ENCODE assay signal across 27 cellular contexts in genomic region chr17:81257533-81257932, GRCh38.
"Had no signal": no experiment of that assay in that cellular context is flagged by ENCODE, and none has a peak within 500 bp of the region (broad histone marks: within the 10 kb centered on the region; RNA-seq: fewer than 3 reads in every experiment).

No MANE protein-coding gene starts in this region.

- H3K4me1 ChIP-seq: foreskin keratinocyte had no signal

- H3K27ac Mint-ChIP-seq: dendritic cell treated with granulocyte-macrophage colony-stimulating factor and Interleukin-4, amounts not matched to agents 40 ng/mL and 50 ng/mL, for 4 days; immature natural killer cell; naive thymus-derived CD8-positive, alpha-beta T cell; progenitor cell of endocrine pancreas; stimulated activated memory B cell treated with anti-CD40 and anti-IgM and Interleukin-4, amounts not matched to agents 10 μg/mL and 1 μg/mL and 100 μg/mL, for 72 hours had no signal

- ATAC-seq: foreskin keratinocyte; gastroesophageal sphincter; heart right ventricle; left ventricle myocardium superior; lower lobe of right lung; naive thymus-derived CD8-positive, alpha-beta T cell; sciatic nerve; stimulated activated memory B cell treated with anti-CD40 and anti-IgM and Interleukin-4, amounts not matched to agents 10 μg/mL and 1 μg/mL and 100 μg/mL, for 72 hours; stimulated activated naive CD8-positive, alpha-beta T cell treated with anti-CD3 and anti-CD28 coated beads, Interleukin-15, amount 100 ng/mL, for 72 hours; upper lobe of right lung had no signal

- H3K27ac ChIP-seq: colonic mucosa, foreskin keratinocyte, lower lobe of right lung, suprapubic skin, transverse colon, upper lobe of right lung, vagina had no signal

- H3K9ac ChIP-seq: parathyroid adenoma had no signal

- FAIRE-seq: endothelial cell of umbilical vein had no signal

- H3K9me3 ChIP-seq: colonic mucosa, esophagus muscularis mucosa, gastroesophageal sphincter, heart right ventricle, lower lobe of right lung, suprapubic skin, transverse colon, upper lobe of right lung, vagina had no signal

- H3K4me3 ChIP-seq: colonic mucosa, esophagus muscularis mucosa, gastroesophageal sphincter, heart right ventricle, lower lobe of right lung, smooth muscle cell, suprapubic skin, transverse colon, upper lobe of right lung, vagina had no signal

- H3K27me3 Mint-ChIP-seq: dendritic cell treated with granulocyte-macrophage colony-stimulating factor and Interleukin-4, amounts not matched to agents 40 ng/mL and 50 ng/mL, for 4 days; naive thymus-derived CD8-positive, alpha-beta T cell; progenitor cell of endocrine pancreas; stimulated activated memory B cell treated with anti-CD40 and anti-IgM and Interleukin-4, amounts not matched to agents 10 μg/mL and 1 μg/mL and 100 μg/mL, for 72 hours; stimulated activated naive CD8-positive, alpha-beta T cell treated with anti-CD3 and anti-CD28 coated beads, Interleukin-15, amount 100 ng/mL, for 72 hours had no signal

- H3K4me3 Mint-ChIP-seq: dendritic cell treated with granulocyte-macrophage colony-stimulating factor and Interleukin-4, amounts not matched to agents 40 ng/mL and 50 ng/mL, for 4 days; immature natural killer cell; naive thymus-derived CD8-positive, alpha-beta T cell; stimulated activated memory B cell treated with anti-CD40 and anti-IgM and Interleukin-4, amounts not matched to agents 10 μg/mL and 1 μg/mL and 100 μg/mL, for 72 hours; stimulated activated naive CD8-positive, alpha-beta T cell treated with anti-CD3 and anti-CD28 coated beads, Interleukin-15, amount 100 ng/mL, for 72 hours had no signal

- H3K9me3 Mint-ChIP-seq: dendritic cell treated with granulocyte-macrophage colony-stimulating factor and Interleukin-4, amounts not matched to agents 40 ng/mL and 50 ng/mL, for 4 days; naive thymus-derived CD8-positive, alpha-beta T cell; stimulated activated memory B cell treated with anti-CD40 and anti-IgM and Interleukin-4, amounts not matched to agents 10 μg/mL and 1 μg/mL and 100 μg/mL, for 72 hours; stimulated activated naive CD8-positive, alpha-beta T cell treated with anti-CD3 and anti-CD28 coated beads, Interleukin-15, amount 100 ng/mL, for 72 hours had no signal

- H3K27me3 ChIP-seq: colonic mucosa, esophagus muscularis mucosa, foreskin keratinocyte, gastroesophageal sphincter, heart right ventricle, suprapubic skin, transverse colon, upper lobe of right lung, vagina had no signal

- DNase-seq: colonic mucosa; effector memory CD4-positive, alpha-beta T cell; foreskin keratinocyte; hippocampal formation; immature natural killer cell; islet precursor cell; kidney glomerular epithelial cell; left ventricle myocardium superior; lower lobe of right lung; naive thymus-derived CD8-positive, alpha-beta T cell; stimulated activated CD4-positive, alpha-beta T cell treated with anti-CD3 and anti-CD28 coated beads, Interleukin-2, amount 100 ng/mL, for 24 hours; stimulated activated CD4-positive, alpha-beta T cell treated with anti-CD3 and anti-CD28 coated beads, Interleukin-4, amount 100 ng/mL, for 24 hours; stimulated activated naive CD8-positive, alpha-beta T cell treated with anti-CD3 and anti-CD28 coated beads, Interleukin-15, amount 100 ng/mL, for 72 hours; transverse colon; upper lobe of right lung had no signal

- H3K4me2 ChIP-seq: smooth muscle cell had no signal

- H2AFZ ChIP-seq: parathyroid adenoma had no signal
